ENCODE assay signal across 9 cellular contexts in the genomic region with DNA sequence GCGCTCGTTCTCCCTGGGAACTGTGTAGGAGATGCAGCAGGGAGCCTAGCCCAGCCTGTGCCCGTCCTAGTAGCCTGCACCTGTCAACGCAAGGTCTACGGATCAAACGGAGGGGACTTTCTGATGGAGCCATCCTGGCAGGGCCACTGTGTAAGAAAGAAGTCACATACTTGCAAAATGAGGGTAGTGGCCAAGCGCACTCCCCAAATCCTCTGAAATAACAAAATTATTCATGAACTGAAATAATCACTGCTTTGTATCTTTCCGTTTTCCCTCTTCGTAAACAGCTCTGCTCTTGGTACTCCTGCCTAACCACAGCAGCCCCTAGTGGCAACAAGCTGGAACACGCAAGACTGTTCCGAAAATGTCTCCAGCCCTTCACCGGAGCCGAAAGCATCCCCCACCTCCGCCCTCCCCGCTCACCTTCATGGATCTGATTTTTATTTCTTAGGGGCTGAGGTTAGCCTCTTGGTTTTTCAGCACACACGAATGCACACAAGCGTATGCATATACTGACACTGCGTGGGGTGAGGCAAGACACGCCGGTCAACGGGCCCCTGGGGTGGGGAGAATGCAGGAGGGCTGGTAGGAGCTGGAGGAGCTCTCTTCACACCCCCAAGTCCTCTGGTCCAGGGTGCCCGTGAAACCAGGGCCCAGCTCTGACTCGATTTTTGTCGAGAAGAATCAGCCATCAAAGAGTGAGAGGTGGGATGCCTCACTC.
DNase-seq lines count a peak whose midpoint lies in the region; ATAC-seq and TF ChIP-seq lines count a peak whose summit lies in the region.
"Had no signal": no experiment of that assay in that cellular context is flagged by ENCODE, and none has a peak within 500 bp of the region (broad histone marks: within the 10 kb centered on the region; RNA-seq: fewer than 3 reads in every experiment).

No MANE protein-coding gene starts in this region.

- H3K27ac ChIP-seq in CD4-positive, alpha-beta T cell (ENCODE audit: low read depth, low read length): no peak overlapping the region

- intact Hi-C loops in CD4-positive, alpha-beta T cell (cut with DNase I, micrococcal nuclease): no loop called here

- ATAC-seq in CD4-positive, alpha-beta T cell (ENCODE audit: poor library complexity): peak; percentile 43
- ATAC-seq in GM19025 (IDR thresholded peaks at IDR 0.05; ENCODE audit: low read depth, unreplicated experiment): peak; percentile 90

- POLR2A ChIA-PET in CD4-positive, alpha-beta T cell (lab: Charles Lee): interaction anchor here (0.6 to 1.0 kb wide), 2 partner anchors 119 to 913 kb away, joined by 3 read pairs; no protein-coding TSS in a partner anchor

- no peaks in the 10 kb centered on the region for H3K9me3 ChIP-seq in CD4-positive, alpha-beta T cell (ENCODE audit: control insufficient read depth, low read length)

- CTCF ChIA-PET in CD4-positive, alpha-beta T cell (lab: Charles Lee): no interaction called here

- no peak overlapping the region for H3K27ac Mint-ChIP-seq in CD4-positive, alpha-beta T cell
- H3K27ac Mint-ChIP-seq: stimulated activated naive CD8-positive, alpha-beta T cell treated with anti-CD3 and anti-CD28 coated beads, Interleukin-15, Interleukin-2, amounts not matched to agents 100 ng/mL and 50 ng/mL, for 24 hours had no signal

- no peak overlapping the region for H3K4me3 Mint-ChIP-seq in CD4-positive, alpha-beta T cell
- H3K4me3 Mint-ChIP-seq: stimulated activated naive CD8-positive, alpha-beta T cell treated with anti-CD3 and anti-CD28 coated beads, Interleukin-15, Interleukin-2, amounts not matched to agents 100 ng/mL and 50 ng/mL, for 24 hours had no signal

- no peaks in the 10 kb centered on the region for H3K9me3 Mint-ChIP-seq in CD4-positive, alpha-beta T cell
- H3K9me3 Mint-ChIP-seq: stimulated activated naive CD8-positive, alpha-beta T cell treated with anti-CD3 and anti-CD28 coated beads, Interleukin-15, Interleukin-2, amounts not matched to agents 100 ng/mL and 50 ng/mL, for 24 hours had no signal

- TF ChIP-seq CTCF in CD4-positive, alpha-beta T cell (IDR thresholded peaks at IDR 0.05): peak; percentile 35
- peak; percentile 99 for TF ChIP-seq CTCF in choroid plexus epithelial cell (conservative IDR thresholded peaks at IDR 0.05; ENCODE audit: low read depth, low read length)

- no peak overlapping the region for H3K4me3 ChIP-seq in choroid plexus epithelial cell (ENCODE audit: low read depth, low read length)

- H3K4me1 Mint-ChIP-seq in CD4-positive, alpha-beta T cell (ENCODE audit: low read depth): no peaks in the 10 kb centered on the region

- peak in 1 of 10 experiments; percentile 2 for DNase-seq in CD4-positive, alpha-beta T cell
- DNase-seq in HuH-7.5 (ENCODE audit: low spot score) (peak; percentile 35), RPMI7951 (ENCODE audit: low read depth) (peak; percentile 80), choroid plexus epithelial cell (ENCODE audit: low read depth) (peak; percentile 84), kidney tubule cell (ENCODE audit: low spot score) (peak; percentile 63)
- peak; percentile 7 for DNase-seq in stimulated activated CD4-positive, alpha-beta T cell treated with anti-CD3 and anti-CD28 coated beads, Interleukin-4, amount 100 ng/mL, for 48 hours (ENCODE audit: low read depth in 2 of 2)
- no peak for DNase-seq in effector CD4-positive, alpha-beta T cell

- no peaks in the 10 kb centered on the region for H3K36me3 Mint-ChIP-seq in CD4-positive, alpha-beta T cell (ENCODE audit: low read depth)

- H3K27me3 Mint-ChIP-seq in CD4-positive, alpha-beta T cell: peaks cover 23% of the 10 kb centered on the region

- peaks cover 9% of the 10 kb centered on the region for H3K27me3 ChIP-seq in CD4-positive, alpha-beta T cell (ENCODE audit: control insufficient read depth, insufficient read depth, low read length)
